ENCODE assay signal across 8 cellular contexts in the genomic region with DNA sequence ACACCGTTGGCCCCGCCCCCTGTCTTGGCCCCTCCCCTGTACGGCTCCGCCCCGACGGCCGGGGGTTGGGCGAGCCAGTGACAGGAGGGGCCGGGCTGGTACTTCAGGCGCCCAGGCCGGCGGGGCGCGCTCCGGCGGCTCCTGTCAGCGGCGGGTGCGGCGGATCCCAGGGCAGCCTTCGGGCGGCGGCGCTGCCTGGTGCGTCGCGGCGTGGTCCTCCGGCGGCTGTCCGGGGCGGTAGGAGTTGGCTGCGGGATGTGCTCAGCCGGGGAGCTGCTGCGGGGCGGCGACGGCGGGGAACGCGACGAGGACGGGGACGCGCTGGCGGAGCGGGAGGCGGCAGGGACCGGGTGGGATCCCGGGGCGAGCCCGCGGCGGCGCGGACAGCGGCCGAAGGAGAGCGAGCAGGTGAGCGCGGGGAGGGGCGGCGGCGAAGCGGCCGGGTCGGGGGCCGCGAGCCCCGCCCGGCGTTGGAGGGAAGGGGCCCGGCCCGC.
DNase-seq lines count a peak whose midpoint lies in the region; ATAC-seq lines count a peak whose summit lies in the region.

FAM241A (plus strand) TSS at position 129 of the 494 bp plus-strand sequence; CDS start at position 256, 127 bp downstream.

- H3K36me3 Mint-ChIP-seq in central memory CD8-positive, alpha-beta T cell (ENCODE audit: insufficient read depth), result peaks cover 2% of the 10 kb centered on the region

- DNase-seq in NCI-H748 (lab: John Stamatoyannopoulos, UW; ENCODE audit: unreplicated experiment) (peak; percentile 73), NCI-H748 treated with DMSO at 0.1 percent for 48 hours (lab: John Stamatoyannopoulos, UW) (no peak), NCI-H2171 (lab: John Stamatoyannopoulos, UW) (peak; percentile 21), kidney glomerular epithelial cell (lab: John Stamatoyannopoulos, UW) (peak; percentile 41)
- peak; percentile 81 for DNase-seq in activated CD4-positive, CD25-positive, alpha-beta regulatory T cell treated with anti-CD3 and anti-CD28 coated beads, Interleukin-2, amount 50 U/mL, for 16 hours (ENCODE audit: low read depth, low spot score)
- DNase-seq in central memory CD8-positive, alpha-beta T cell (ENCODE audit: low spot score in 2 of 2), result peak; percentile 83 to 84
- peak; percentile 80 to 91 (median 85) for DNase-seq in stimulated activated CD4-positive, alpha-beta T cell treated with anti-CD3 and anti-CD28 coated beads, Interleukin-1b, Interleukin-23, amount 100 ng/mL, for 24 hours (ENCODE audit: low read depth in 4 of 4, low spot score in 1 of 4)

- peak within 1 kb of the TSS; percentile 58 for H3K4me3 Mint-ChIP-seq in central memory CD8-positive, alpha-beta T cell

- peaks cover 21% of the 10 kb centered on the region for H3K4me1 Mint-ChIP-seq in central memory CD8-positive, alpha-beta T cell

- H3K27me3 Mint-ChIP-seq in central memory CD8-positive, alpha-beta T cell, result no peaks in the 10 kb centered on the region

- peak within 1 kb of the TSS; percentile 41 for H3K27ac Mint-ChIP-seq in central memory CD8-positive, alpha-beta T cell (ENCODE audit: low read depth)

- H3K9me3 Mint-ChIP-seq in central memory CD8-positive, alpha-beta T cell, result no peaks in the 10 kb centered on the region

- ATAC-seq in HG02870 (IDR thresholded peaks at IDR 0.05; ENCODE audit: unreplicated experiment), result peak; percentile 85
- peak; percentile 93 for ATAC-seq in central memory CD8-positive, alpha-beta T cell (replicated peaks; ENCODE audit: extremely low read depth, poor library complexity, severe bottlenecking)
